ENCODE assay signal across 14 cellular contexts in genomic region chr6:32092760-32093497, GRCh38. TPM values are rescaled to one million over a fixed set of nuclear protein-coding genes. Genes with fewer than 3 reads are reported as not detected.
A peak's percentile ranks its signal among the peaks of the same experiment; 100 is the strongest.
DNase-seq lines count a peak whose midpoint lies in the region; ATAC-seq and TF ChIP-seq lines count a peak whose summit lies in the region.
"Had no signal": no experiment of that assay in that cellular context is flagged by ENCODE, and none has a peak within 500 bp of the region (broad histone marks: within the 10 kb centered on the region; RNA-seq: fewer than 3 reads in every experiment).

No MANE protein-coding gene starts in this region.

- no peaks in the 10 kb centered on the region for H3K9me3 ChIP-seq in hepatocyte (ENCODE audit: low read depth)
- H3K9me3 ChIP-seq in subcutaneous abdominal adipose tissue (ENCODE audit: control insufficient read depth in 5 of 5, low read length in 5 of 5): no peaks in the 10 kb centered on the region

- WGBS in hepatocyte (ENCODE audit: low lambda C conversion rate, missing lambda C conversion rate): 19% methylated on average over 8 of the region's 8 CpGs

- H3K36me3 ChIP-seq in hepatocyte (replicated peaks; ENCODE audit: insufficient read depth, low read depth) (no peaks in the 10 kb centered on the region), subcutaneous abdominal adipose tissue (ENCODE audit: control insufficient read depth in 5 of 5, insufficient read depth in 5 of 5, low read length in 5 of 5) (peaks cover 0 to 60% (median 32%) of the 10 kb centered on the region in 5 donors)

- no peaks in the 10 kb centered on the region for H3K9me2 ChIP-seq in hepatocyte (replicated peaks; ENCODE audit: insufficient read depth)

- H4K20me1 ChIP-seq in hepatocyte (ENCODE audit: insufficient read depth, poor library complexity, severe bottlenecking): no peaks in the 10 kb centered on the region

- DNase-seq in GM04503 (ENCODE audit: low read depth) (peak; percentile 63), cardiac fibroblast (ENCODE audit: low read depth in 2 of 2) (peak; percentile 63 to 90), hepatocyte (ENCODE audit: low spot score) (peak; percentile 51)
- DNase-seq: activated T-cell treated with anti-CD3 and anti-CD28 coated beads, Interleukin-2, amount 50 U/mL, for 24 hours; effector CD8-positive, alpha-beta T cell; NCI-H2227 treated with DMSO at 0.1 percent for 48 hours; stimulated activated CD4-positive, alpha-beta T cell treated with anti-CD3 and anti-CD28 coated beads, Interleukin-15, amount 100 ng/mL, for 24 hours had no signal

- ATAC-seq in HG03139 (IDR thresholded peaks at IDR 0.05; ENCODE audit: unreplicated experiment) (no peak), HG03432 (IDR thresholded peaks at IDR 0.05; ENCODE audit: unreplicated experiment) (no peak), HG03469 (IDR thresholded peaks at IDR 0.05; ENCODE audit: unreplicated experiment) (no peak), HG03378 (IDR thresholded peaks at IDR 0.05; ENCODE audit: unreplicated experiment) (no peak)

- H3K9ac ChIP-seq in subcutaneous abdominal adipose tissue (ENCODE audit: low read length in 5 of 5): peak overlapping the region in 2 of 5 donors; percentile 2 to 11

- H3K27ac ChIP-seq in hepatocyte (peak overlapping the region; percentile 89), subcutaneous abdominal adipose tissue (ENCODE audit: low read depth, low read length) (peak overlapping the region; percentile 30)

- H2AFZ ChIP-seq in hepatocyte: no peak overlapping the region

- H3K4me3 ChIP-seq in cardiac fibroblast (replicated peaks in 1 of 2; ENCODE audit: low read depth in 2 of 2, low read length in 2 of 2): no peak overlapping the region
- H3K4me3 ChIP-seq in hepatocyte: no peak overlapping the region
- no peak overlapping the region for H3K4me3 ChIP-seq in subcutaneous abdominal adipose tissue (ENCODE audit: low read depth in 1 of 5, low read length in 5 of 5)

- H3K27me3 ChIP-seq in hepatocyte (no peaks in the 10 kb centered on the region), subcutaneous abdominal adipose tissue (ENCODE audit: control insufficient read depth in 5 of 5, insufficient read depth in 4 of 5, low read length in 5 of 5) (peaks cover 14 to 29% (median 23%) of the 10 kb centered on the region in 5 donors)

- H3K4me1 ChIP-seq in hepatocyte (ENCODE audit: insufficient read depth) (peaks cover 40% of the 10 kb centered on the region), subcutaneous abdominal adipose tissue (ENCODE audit: control insufficient read depth in 5 of 5, insufficient read depth in 5 of 5, low read length in 5 of 5) (peaks cover 0 to 28% (median 18%) of the 10 kb centered on the region in 5 donors)

- peak overlapping the region; percentile 50 for H3K4me2 ChIP-seq in hepatocyte

- no peaks in the 10 kb centered on the region for H3K79me2 ChIP-seq in hepatocyte

- TF ChIP-seq CTCF in cardiac fibroblast (IDR thresholded peaks at IDR 0.05; ENCODE audit: low read depth, low read length): no peak
- no peak for TF ChIP-seq CTCF in hepatocyte (IDR thresholded peaks at IDR 0.05; ENCODE audit: poor library complexity)

RNA-seq across cellular contexts. Expression of gene TNXB, which starts 16.2 kb away (rescaled TPM):
- 11.6 and 22.0 TPM in 2 replicates for total RNA-seq in hepatocyte
- 7.3 and 9.2 TPM in 2 replicates for polyA plus RNA-seq in hepatocyte

RNA-seq across cellular contexts. Expression of gene ATF6B, which starts 35.1 kb away (rescaled TPM):
- 37.9 and 41.9 TPM in 2 replicates for total RNA-seq in hepatocyte
- polyA plus RNA-seq in hepatocyte: 43.7 and 52.6 TPM in 2 replicates

RNA-seq across cellular contexts. Expression of gene FKBPL, which starts 37.2 kb away (rescaled TPM):
- total RNA-seq in hepatocyte: 5.7 and 6.0 TPM in 2 replicates
- polyA plus RNA-seq in hepatocyte: 6.2 and 6.3 TPM in 2 replicates

RNA-seq across cellular contexts. Expression of gene CYP21A2, which starts 54.7 kb away (rescaled TPM):
- total RNA-seq in hepatocyte: 0.12 and 1.4 TPM in 2 replicates
- 1.7 and 2.4 TPM in 2 replicates for polyA plus RNA-seq in hepatocyte
- total RNA-seq: Daoy, urinary bladder had no signal

RNA-seq across cellular contexts. Expression of gene PRRT1, which starts 58.8 kb away (rescaled TPM):
- total RNA-seq in hepatocyte: 0.10 TPM in 1 of 2 replicates, not detected in the other
- 0.91 and 4.0 TPM in 2 replicates for polyA plus RNA-seq in hepatocyte
- total RNA-seq: Daoy had no signal
